ENCODE assay signal across 1 cellular context in the genomic region with DNA sequence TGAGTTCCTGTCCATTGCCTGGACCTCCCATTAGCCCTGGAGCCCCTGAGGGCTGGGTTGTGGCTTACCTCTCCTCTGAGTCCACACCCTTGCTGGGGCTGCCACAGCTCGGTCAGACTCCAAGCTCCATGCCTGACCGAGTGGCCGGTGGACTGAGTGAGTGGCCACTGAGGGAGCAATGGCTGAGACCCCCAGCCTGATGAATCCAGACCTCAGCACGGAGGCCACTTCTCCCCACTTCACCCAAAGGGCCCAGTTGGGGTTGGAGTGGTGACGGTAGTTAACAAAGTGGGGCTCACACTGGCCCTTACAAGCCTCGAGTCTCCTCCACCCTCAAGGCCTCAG.
TF ChIP-seq lines count a peak whose summit lies in the region.

No MANE protein-coding gene starts in this region.

TF ChIP-seq in H1, 55 proteins besides CTCF, POLR2A, EP300 and RAD21:
- no peak for TF ChIP-seq NRF1 (IDR thresholded peaks at IDR 0.05; ENCODE audit: low read depth, low read length)
- TF ChIP-seq SP1 (IDR thresholded peaks at IDR 0.05; ENCODE audit: low read depth, low read length) = no peak
- TF ChIP-seq TBP (IDR thresholded peaks at IDR 0.05; ENCODE audit: low read depth, low read length) = no peak
- TF ChIP-seq, protein P1, sequence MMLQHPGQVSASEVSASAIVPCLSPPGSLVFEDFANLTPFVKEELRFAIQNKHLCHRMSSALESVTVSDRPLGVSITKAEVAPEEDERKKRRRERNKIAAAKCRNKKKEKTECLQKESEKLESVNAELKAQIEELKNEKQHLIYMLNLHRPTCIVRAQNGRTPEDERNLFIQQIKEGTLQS (IDR thresholded peaks at IDR 0.05; ENCODE audit: insufficient read depth, low read depth, low read length) = no peak
- TF ChIP-seq ASH2L (IDR thresholded peaks at IDR 0.05; ENCODE audit: low read length) = no peak
- TF ChIP-seq, protein P2, sequence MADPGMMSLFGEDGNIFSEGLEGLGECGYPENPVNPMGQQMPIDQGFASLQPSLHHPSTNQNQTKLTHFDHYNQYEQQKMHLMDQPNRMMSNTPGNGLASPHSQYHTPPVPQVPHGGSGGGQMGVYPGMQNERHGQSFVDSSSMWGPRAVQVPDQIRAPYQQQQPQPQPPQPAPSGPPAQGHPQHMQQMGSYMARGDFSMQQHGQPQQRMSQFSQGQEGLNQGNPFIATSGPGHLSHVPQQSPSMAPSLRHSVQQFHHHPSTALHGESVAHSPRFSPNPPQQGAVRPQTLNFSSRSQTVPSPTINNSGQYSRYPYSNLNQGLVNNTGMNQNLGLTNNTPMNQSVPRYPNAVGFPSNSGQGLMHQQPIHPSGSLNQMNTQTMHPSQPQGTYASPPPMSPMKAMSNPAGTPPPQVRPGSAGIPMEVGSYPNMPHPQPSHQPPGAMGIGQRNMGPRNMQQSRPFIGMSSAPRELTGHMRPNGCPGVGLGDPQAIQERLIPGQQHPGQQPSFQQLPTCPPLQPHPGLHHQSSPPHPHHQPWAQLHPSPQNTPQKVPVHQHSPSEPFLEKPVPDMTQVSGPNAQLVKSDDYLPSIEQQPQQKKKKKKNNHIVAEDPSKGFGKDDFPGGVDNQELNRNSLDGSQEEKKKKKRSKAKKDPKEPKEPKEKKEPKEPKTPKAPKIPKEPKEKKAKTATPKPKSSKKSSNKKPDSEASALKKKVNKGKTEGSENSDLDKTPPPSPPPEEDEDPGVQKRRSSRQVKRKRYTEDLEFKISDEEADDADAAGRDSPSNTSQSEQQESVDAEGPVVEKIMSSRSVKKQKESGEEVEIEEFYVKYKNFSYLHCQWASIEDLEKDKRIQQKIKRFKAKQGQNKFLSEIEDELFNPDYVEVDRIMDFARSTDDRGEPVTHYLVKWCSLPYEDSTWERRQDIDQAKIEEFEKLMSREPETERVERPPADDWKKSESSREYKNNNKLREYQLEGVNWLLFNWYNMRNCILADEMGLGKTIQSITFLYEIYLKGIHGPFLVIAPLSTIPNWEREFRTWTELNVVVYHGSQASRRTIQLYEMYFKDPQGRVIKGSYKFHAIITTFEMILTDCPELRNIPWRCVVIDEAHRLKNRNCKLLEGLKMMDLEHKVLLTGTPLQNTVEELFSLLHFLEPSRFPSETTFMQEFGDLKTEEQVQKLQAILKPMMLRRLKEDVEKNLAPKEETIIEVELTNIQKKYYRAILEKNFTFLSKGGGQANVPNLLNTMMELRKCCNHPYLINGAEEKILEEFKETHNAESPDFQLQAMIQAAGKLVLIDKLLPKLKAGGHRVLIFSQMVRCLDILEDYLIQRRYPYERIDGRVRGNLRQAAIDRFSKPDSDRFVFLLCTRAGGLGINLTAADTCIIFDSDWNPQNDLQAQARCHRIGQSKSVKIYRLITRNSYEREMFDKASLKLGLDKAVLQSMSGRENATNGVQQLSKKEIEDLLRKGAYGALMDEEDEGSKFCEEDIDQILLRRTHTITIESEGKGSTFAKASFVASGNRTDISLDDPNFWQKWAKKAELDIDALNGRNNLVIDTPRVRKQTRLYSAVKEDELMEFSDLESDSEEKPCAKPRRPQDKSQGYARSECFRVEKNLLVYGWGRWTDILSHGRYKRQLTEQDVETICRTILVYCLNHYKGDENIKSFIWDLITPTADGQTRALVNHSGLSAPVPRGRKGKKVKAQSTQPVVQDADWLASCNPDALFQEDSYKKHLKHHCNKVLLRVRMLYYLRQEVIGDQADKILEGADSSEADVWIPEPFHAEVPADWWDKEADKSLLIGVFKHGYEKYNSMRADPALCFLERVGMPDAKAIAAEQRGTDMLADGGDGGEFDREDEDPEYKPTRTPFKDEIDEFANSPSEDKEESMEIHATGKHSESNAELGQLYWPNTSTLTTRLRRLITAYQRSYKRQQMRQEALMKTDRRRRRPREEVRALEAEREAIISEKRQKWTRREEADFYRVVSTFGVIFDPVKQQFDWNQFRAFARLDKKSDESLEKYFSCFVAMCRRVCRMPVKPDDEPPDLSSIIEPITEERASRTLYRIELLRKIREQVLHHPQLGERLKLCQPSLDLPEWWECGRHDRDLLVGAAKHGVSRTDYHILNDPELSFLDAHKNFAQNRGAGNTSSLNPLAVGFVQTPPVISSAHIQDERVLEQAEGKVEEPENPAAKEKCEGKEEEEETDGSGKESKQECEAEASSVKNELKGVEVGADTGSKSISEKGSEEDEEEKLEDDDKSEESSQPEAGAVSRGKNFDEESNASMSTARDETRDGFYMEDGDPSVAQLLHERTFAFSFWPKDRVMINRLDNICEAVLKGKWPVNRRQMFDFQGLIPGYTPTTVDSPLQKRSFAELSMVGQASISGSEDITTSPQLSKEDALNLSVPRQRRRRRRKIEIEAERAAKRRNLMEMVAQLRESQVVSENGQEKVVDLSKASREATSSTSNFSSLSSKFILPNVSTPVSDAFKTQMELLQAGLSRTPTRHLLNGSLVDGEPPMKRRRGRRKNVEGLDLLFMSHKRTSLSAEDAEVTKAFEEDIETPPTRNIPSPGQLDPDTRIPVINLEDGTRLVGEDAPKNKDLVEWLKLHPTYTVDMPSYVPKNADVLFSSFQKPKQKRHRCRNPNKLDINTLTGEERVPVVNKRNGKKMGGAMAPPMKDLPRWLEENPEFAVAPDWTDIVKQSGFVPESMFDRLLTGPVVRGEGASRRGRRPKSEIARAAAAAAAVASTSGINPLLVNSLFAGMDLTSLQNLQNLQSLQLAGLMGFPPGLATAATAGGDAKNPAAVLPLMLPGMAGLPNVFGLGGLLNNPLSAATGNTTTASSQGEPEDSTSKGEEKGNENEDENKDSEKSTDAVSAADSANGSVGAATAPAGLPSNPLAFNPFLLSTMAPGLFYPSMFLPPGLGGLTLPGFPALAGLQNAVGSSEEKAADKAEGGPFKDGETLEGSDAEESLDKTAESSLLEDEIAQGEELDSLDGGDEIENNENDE (IDR thresholded peaks at IDR 0.05; ENCODE audit: insufficient replicate concordance, low read length) = no peak
- no peak for TF ChIP-seq KDM4A (IDR thresholded peaks at IDR 0.05; ENCODE audit: low read depth, low read length, severe bottlenecking)
- no peak for TF ChIP-seq TAF7 (optimal IDR thresholded peaks at IDR 0.05; ENCODE audit: borderline replicate concordance, low read depth, low read length)
- TF ChIP-seq BCL11A (IDR thresholded peaks at IDR 0.05; ENCODE audit: low read depth in 2 of 2, low read length in 2 of 2) = no peak
- TF ChIP-seq GTF2F1 (IDR thresholded peaks at IDR 0.05; ENCODE audit: borderline replicate concordance, low read depth, low read length) = no peak
- no peak for TF ChIP-seq SAP30 (IDR thresholded peaks at IDR 0.05; ENCODE audit: insufficient read depth, insufficient replicate concordance, low read length)
- no peak for TF ChIP-seq PHF8 (conservative IDR thresholded peaks at IDR 0.05; ENCODE audit: low read depth, low read length)
- TF ChIP-seq JUND (IDR thresholded peaks at IDR 0.05; ENCODE audit: low read length) = no peak
